Comparison of ENCODE assay signal across 19 cellular contexts in genomic region chr1:55040953-55041494, GRCh38. TPM values are rescaled to one million over a fixed set of nuclear protein-coding genes. Genes with fewer than 3 reads are reported as not detected.
DNase-seq lines count a peak whose midpoint lies in the region; ATAC-seq, FAIRE-seq and TF ChIP-seq lines count a peak whose summit lies in the region.
"Had no signal": no experiment of that assay in that cellular context is flagged by ENCODE, and none has a peak within 500 bp of the region (broad histone marks: within the 10 kb centered on the region; RNA-seq: fewer than 3 reads in every experiment).

No MANE protein-coding gene starts in this region.

- H3K27ac Mint-ChIP-seq in activated CD4-positive, alpha-beta T cell treated with anti-CD3 and anti-CD28 coated beads for 36 hours = no peak overlapping the region

- no peaks in the 10 kb centered on the region for H3K36me3 Mint-ChIP-seq in activated CD4-positive, alpha-beta T cell treated with anti-CD3 and anti-CD28 coated beads for 36 hours (ENCODE audit: low read depth)

- H2AFZ ChIP-seq in H1 (ENCODE audit: low read length) = no peak overlapping the region

- intact Hi-C loops in activated CD4-positive, alpha-beta T cell treated with anti-CD3 and anti-CD28 coated beads for 36 hours (cut with DNase I, micrococcal nuclease) = no loop called here
- intact Hi-C loops in right lobe of liver (cut with DNase I) = no loop called here

- H3K23ac ChIP-seq in H1 (ENCODE audit: insufficient read length) = no peak overlapping the region

- H3K27ac ChIP-seq in H1 (ENCODE audit: low read depth, low read length) = no peak overlapping the region
- peak overlapping the region; percentile 63 to 88 (median 88) for H3K27ac ChIP-seq in right lobe of liver
- H3K27ac ChIP-seq in suprapubic skin = no peak overlapping the region
- H3K27ac ChIP-seq: heart right ventricle had no signal

- H3K27me3 ChIP-seq in H1 (replicated peaks in 1 of 4; ENCODE audit: control insufficient read depth in 3 of 4, extremely low read depth in 1 of 4, insufficient read depth in 3 of 4, low read length in 3 of 4) (peaks cover 9 to 39% (median 37%) of the 10 kb centered on the region in 4 experiments), right lobe of liver (no peaks in the 10 kb centered on the region), suprapubic skin (peaks cover 48% of the 10 kb centered on the region), HAP-1 (ENCODE audit: low read depth) (peaks cover 56% of the 10 kb centered on the region)

- FAIRE-seq in H1 (lab: Jason Lieb, UNC) = no peak
- FAIRE-seq: endothelial cell of umbilical vein had no signal

- peaks cover 6 to 16% of the 10 kb centered on the region in 2 experiments; a peak in 2 of 4 replicates for H3K79me2 ChIP-seq in H1 (ENCODE audit: control insufficient read depth in 1 of 2, insufficient read depth in 2 of 2, low read length in 2 of 2)

- H4K5ac ChIP-seq in H1 (ENCODE audit: insufficient read length, low read depth, low read length) = no peak overlapping the region

- H3K4me3 ChIP-seq in H1 (ENCODE audit: extremely low read depth in 1 of 4, insufficient read depth in 2 of 4, low read depth in 3 of 4, low read length in 4 of 4) = peak overlapping the region in 3 of 4 experiments; percentile 12 to 65 (median 56); a peak in 5 of 8 replicates
- H3K4me3 ChIP-seq in right lobe of liver = peak overlapping the region; percentile 53 to 72 (median 70)
- peak overlapping the region; percentile 45 for H3K4me3 ChIP-seq in suprapubic skin
- H3K4me3 ChIP-seq in HAP-1 = no peak overlapping the region
- H3K4me3 ChIP-seq: heart right ventricle had no signal

- peak overlapping the region; percentile 89 to 99 for H3K4me2 ChIP-seq in H1 (ENCODE audit: insufficient read depth in 1 of 2, low read depth in 2 of 2, low read length in 2 of 2)

- no peaks in the 10 kb centered on the region; the same call in none of the 2 replicates for H3K79me1 ChIP-seq in H1 (ENCODE audit: low read depth, low read length)

- peaks cover 13% of the 10 kb centered on the region; the same call in 1 of the 2 replicates for H3K23me2 ChIP-seq in H1 (ENCODE audit: low read depth, low read length)

- peaks cover 0 to 13% (median 9%) of the 10 kb centered on the region in 4 experiments; a peak in 6 of 7 replicates for H3K4me1 ChIP-seq in H1 (replicated peaks in 1 of 4; ENCODE audit: control insufficient read depth in 3 of 4, insufficient read depth in 4 of 4, low read length in 3 of 4)
- H3K4me1 ChIP-seq in right lobe of liver = peaks cover 0 to 60% (median 24%) of the 10 kb centered on the region in 4 donors
- H3K4me1 ChIP-seq in suprapubic skin = peaks cover 22% of the 10 kb centered on the region
- H3K4me1 ChIP-seq in HAP-1 = no peaks in the 10 kb centered on the region

- H3K18ac ChIP-seq in H1 (ENCODE audit: extremely low read depth, low read length) = no peak overlapping the region

- DNase-seq in activated CD4-positive, alpha-beta T cell treated with anti-CD3 and anti-CD28 coated beads for 36 hours = no peak
- DNase-seq in activated CD4-positive, alpha-beta T cell treated with anti-CD3 and anti-CD28 coated beads for 1 hour = no peak
- DNase-seq in H1 (ENCODE audit: low read depth in 1 of 2, low spot score in 2 of 2) (no peak), right lobe of liver (peak in 1 of 3 donors; percentile 46), suprapubic skin (ENCODE audit: low spot score in 2 of 2) (no peak), GM03348 (ENCODE audit: low spot score) (no peak), HAP-1 (ENCODE audit: low spot score in 2 of 2) (no peak)
- DNase-seq: ACHN; activated CD8-positive, alpha-beta memory T cell treated with anti-CD3 and anti-CD28 coated beads for 24 hours; activated naive CD4-positive, alpha-beta T cell treated with Interleukin-2 at 50 U/mL for 16 hours; central memory CD4-positive, alpha-beta T cell; heart right ventricle; NCI-H2107; occipital lobe had no signal

- H2BK15ac ChIP-seq in H1 (ENCODE audit: low read length) = no peak overlapping the region

- TF ChIP-seq RAD21 in H1 (IDR thresholded peaks at IDR 0.05 in 1 of 2, conservative IDR thresholded peaks at IDR 0.05 in 1 of 2; ENCODE audit: low read depth in 2 of 2, low read length in 2 of 2) = no peak

- WGBS in H1 (ENCODE audit: extremely low coverage in 1 of 2, insufficient coverage in 1 of 2, insufficient read length in 1 of 2, insufficient replicate concordance in 2 of 2, low coverage in 1 of 2, low lambda C conversion rate in 2 of 2, missing lambda C conversion rate in 1 of 2), 2 experiments = 74% methylated on average over 5 of the region's 5 CpGs; no CpG with 5 or more reads in 1 of the 2 experiments
- WGBS in right lobe of liver (ENCODE audit: insufficient coverage, low coverage, low lambda C conversion rate, missing lambda C conversion rate) = no CpG with 5 or more reads among the region's 5 CpGs
- 52% methylated on average over 4 of the region's 5 CpGs for WGBS in suprapubic skin

- H3K9me3 Mint-ChIP-seq in activated CD4-positive, alpha-beta T cell treated with anti-CD3 and anti-CD28 coated beads for 36 hours (ENCODE audit: low read depth) = no peaks in the 10 kb centered on the region

- H3K56ac ChIP-seq in H1 (replicated peaks; ENCODE audit: insufficient read length, low read depth, low read length) = no peak overlapping the region

- H3K4ac ChIP-seq in H1 (replicated peaks; ENCODE audit: insufficient read length, low read depth, low read length) = no peak overlapping the region

- peaks cover 0 to 22% of the 10 kb centered on the region in 2 experiments for H4K20me1 ChIP-seq in H1 (replicated peaks in 1 of 2; ENCODE audit: control insufficient read depth in 1 of 2, insufficient read depth in 2 of 2, low read length in 2 of 2)

- H3K9ac ChIP-seq in H1 (replicated peaks in 1 of 4; ENCODE audit: extremely low read depth in 1 of 4, low read depth in 3 of 4, low read length in 3 of 4) = no peak overlapping the region; a peak in 1 of 7 replicates
- H3K9ac ChIP-seq: SK-N-SH had no signal

- POLR2A ChIA-PET in activated CD4-positive, alpha-beta T cell treated with anti-CD3 and anti-CD28 coated beads for 36 hours (lab: Charles Lee) = no interaction called here
- POLR2A ChIA-PET in H1 (lab: Charles Lee; ENCODE audit: partially characterized antibody) = no interaction called here

- no peak overlapping the region for H2BK5ac ChIP-seq in H1 (ENCODE audit: low read depth, low read length)

- H3K14ac ChIP-seq in H1 (ENCODE audit: insufficient read length) = no peak overlapping the region

- H4K91ac ChIP-seq in H1 (replicated peaks; ENCODE audit: insufficient read length, low read length) = no peak overlapping the region

- H3K27me3 Mint-ChIP-seq in activated CD4-positive, alpha-beta T cell treated with anti-CD3 and anti-CD28 coated beads for 36 hours = peaks cover 46% of the 10 kb centered on the region

- TF ChIP-seq EP300 in H1 (IDR thresholded peaks at IDR 0.05; ENCODE audit: borderline replicate concordance in 1 of 2, low read depth in 2 of 2, low read length in 2 of 2) (no peak), suprapubic skin (IDR thresholded peaks at IDR 0.05) (no peak)

- no peak overlapping the region for H2AK5ac ChIP-seq in H1 (ENCODE audit: low read depth, low read length)

- in situ Hi-C loops in HAP-1 (cut with MboI; ENCODE audit: low sequenced_read_pairs) = no loop called here

- no peak overlapping the region for H4K8ac ChIP-seq in H1 (ENCODE audit: extremely low read depth, insufficient read depth, low read length)

- no peak overlapping the region for H2BK12ac ChIP-seq in H1 (ENCODE audit: low read depth, low read length)

- no peak overlapping the region for H2BK120ac ChIP-seq in H1 (replicated peaks; ENCODE audit: low read depth, low read length)

- no peak overlapping the region for H3K4me3 Mint-ChIP-seq in activated CD4-positive, alpha-beta T cell treated with anti-CD3 and anti-CD28 coated beads for 36 hours

- H2BK20ac ChIP-seq in H1 (ENCODE audit: low read length) = no peak overlapping the region

- H3K36me3 ChIP-seq in H1 (ENCODE audit: control insufficient read depth in 2 of 4, insufficient read depth in 4 of 4, low read length in 3 of 4) (peaks cover 0 to 14% (median 0%) of the 10 kb centered on the region in 4 experiments; a peak in 1 of 8 replicates), right lobe of liver (peaks cover 0 to 29% (median 9%) of the 10 kb centered on the region in 4 donors), suprapubic skin (no peaks in the 10 kb centered on the region), HAP-1 (replicated peaks) (no peaks in the 10 kb centered on the region)
- H3K36me3 ChIP-seq: heart right ventricle had no signal

- CTCF ChIA-PET in activated CD4-positive, alpha-beta T cell treated with anti-CD3 and anti-CD28 coated beads for 36 hours (lab: Charles Lee) = interaction anchor here (0.5 to 0.6 kb wide), 2 partner anchors 101 to 1002 kb away, joined by 3 read pairs; no protein-coding TSS in a partner anchor
- CTCF ChIA-PET in H1 (lab: Charles Lee; ENCODE audit: partially characterized antibody) = interaction anchor here (0.7 to 2.0 kb wide), 10 partner anchors 8 to 240 kb away, joined by 3 to 9 read pairs (median 4); partner anchors contain the start of gene TTC22

- ATAC-seq in activated CD4-positive, alpha-beta T cell treated with anti-CD3 and anti-CD28 coated beads for 36 hours = peak; percentile 30
- ATAC-seq in right lobe of liver (peak in 1 of 4 donors; percentile 7), GM21447 (IDR thresholded peaks at IDR 0.05; ENCODE audit: unreplicated experiment) (no peak)

- TF ChIP-seq CTCF in H1 (IDR thresholded peaks at IDR 0.05; ENCODE audit: control extremely low read depth in 1 of 3, insufficient read depth in 1 of 3, low read depth in 1 of 3, low read length in 3 of 3) = no peak
- TF ChIP-seq CTCF in right lobe of liver (IDR thresholded peaks at IDR 0.05) = no peak
- TF ChIP-seq CTCF in suprapubic skin (IDR thresholded peaks at IDR 0.05) = no peak

- no peaks in the 10 kb centered on the region for H3K9me3 ChIP-seq in H1 (ENCODE audit: insufficient read depth in 2 of 2, low read depth in 1 of 2, low read length in 1 of 2)
- no peaks in the 10 kb centered on the region for H3K9me3 ChIP-seq in right lobe of liver
- no peaks in the 10 kb centered on the region for H3K9me3 ChIP-seq in suprapubic skin
- H3K9me3 ChIP-seq in HAP-1 = no peaks in the 10 kb centered on the region
- H3K9me3 ChIP-seq: heart right ventricle, SK-N-SH had no signal

- no peak for TF ChIP-seq POLR2A in H1 (IDR thresholded peaks at IDR 0.05; ENCODE audit: control extremely low read depth in 1 of 2, low read depth in 2 of 2, low read length in 2 of 2)
- TF ChIP-seq POLR2A in right lobe of liver (IDR thresholded peaks at IDR 0.05) = no peak
- TF ChIP-seq POLR2A in suprapubic skin (IDR thresholded peaks at IDR 0.05) = no peak

- H3K4me1 Mint-ChIP-seq in activated CD4-positive, alpha-beta T cell treated with anti-CD3 and anti-CD28 coated beads for 36 hours = no peaks in the 10 kb centered on the region

RNA-seq across cellular contexts. Expression of gene PCSK9, which starts 1.7 kb away (rescaled TPM):
- not detected for total RNA-seq in activated CD4-positive, alpha-beta T cell treated with anti-CD3 and anti-CD28 coated beads for 36 hours
- 32.3 and 33.8 TPM in 2 replicates for total RNA-seq in H1 (2021; fragmentation: NEBNext Ultra II Directional; extraction: Animal tissue kit (Norgen Biotek cat#: 25700))
- 22.3 and 39.4 TPM in 2 replicates for polyA plus RNA-seq in H1 (2011; rRNA removed)
- 30.1 TPM for polyA plus RNA-seq in H1 (2011; cell fraction: cytosol; rRNA removed)
- polyA plus RNA-seq in H1 (2011; cell fraction: nucleus; rRNA removed) = 56.2 TPM
- 20.6 to 29.9 TPM (median 28.3 TPM) in 4 replicates for polyA plus RNA-seq in H1 (2012, experiment 1 of 2)
- 24.1 TPM for polyA plus RNA-seq in H1 (2012, experiment 2 of 2)
- 65.1 TPM for polyA plus RNA-seq in H1 (2013, experiment 1 of 2)
- polyA plus RNA-seq in H1 (2013, experiment 2 of 2) = 59.8 TPM
- polyA minus RNA-seq in H1 (2011; rRNA and poly(A)+ RNA removed) = 14.4 and 15.8 TPM in 2 replicates
- 22.8 TPM for polyA minus RNA-seq in H1 (2011; cell fraction: cytosol; rRNA and poly(A)+ RNA removed)
- polyA minus RNA-seq in H1 (2011; cell fraction: nucleus; rRNA and poly(A)+ RNA removed) = 18.1 TPM
- total RNA-seq in right lobe of liver (10 to 100 TPM; 16.4 to 41.4 (median 31.3) TPM), suprapubic skin (1 to 10 TPM in 1 of 4 donors, under 1 TPM in 3; 0.24 to 1.5 (median 0.36) TPM)
- total RNA-seq: lung microvascular endothelial cell, MCF 10A had no signal

RNA-seq across cellular contexts. Expression of gene BSND, which starts 42.3 kb away (rescaled TPM):
- not detected for total RNA-seq in activated CD4-positive, alpha-beta T cell treated with anti-CD3 and anti-CD28 coated beads for 36 hours
- 0.40 and 0.43 TPM in 2 replicates for total RNA-seq in H1 (2021; fragmentation: NEBNext Ultra II Directional; extraction: Animal tissue kit (Norgen Biotek cat#: 25700))
- polyA plus RNA-seq in H1 (2011; rRNA removed) = 0.52 and 0.68 TPM in 2 replicates
- polyA plus RNA-seq in H1 (2011; cell fraction: cytosol; rRNA removed) = 0.67 TPM
- 1.0 TPM for polyA plus RNA-seq in H1 (2011; cell fraction: nucleus; rRNA removed)
- 0.37 to 0.74 TPM (median 0.55 TPM) in 4 replicates for polyA plus RNA-seq in H1 (2012, experiment 1 of 2)
- 0.50 TPM for polyA plus RNA-seq in H1 (2012, experiment 2 of 2)
- polyA plus RNA-seq in H1 (2013, experiment 1 of 2) = 0.26 TPM
- polyA plus RNA-seq in H1 (2013, experiment 2 of 2) = 0.26 TPM
- polyA minus RNA-seq in H1 (2011; rRNA and poly(A)+ RNA removed) = 0.39 and 0.54 TPM in 2 replicates
- polyA minus RNA-seq in H1 (2011; cell fraction: cytosol; rRNA and poly(A)+ RNA removed) = not detected
- polyA minus RNA-seq in H1 (2011; cell fraction: nucleus; rRNA and poly(A)+ RNA removed) = 0.70 TPM
- total RNA-seq in right lobe of liver (not detected), suprapubic skin (not detected)
- total RNA-seq: endothelial cell of umbilical vein, heart right ventricle, lung microvascular endothelial cell, MCF 10A, occipital lobe had no signal
- polyA plus RNA-seq: endothelial cell of umbilical vein, heart right ventricle, SK-N-SH had no signal

Comparison
In these comparisons a context has a peak if more than half of its experiments do, and no peak if none do; other contexts are left out.
1. H3K27ac ChIP-seq: peak in right lobe of liver (3 of 3); none in H1 (single experiment) and suprapubic skin (single experiment).
2. RNA of gene PCSK9, which starts 1.7 kb away (total RNA-seq): 16.4 to 41.4 TPM in right lobe of liver and 32.3 to 33.8 TPM in H1; 0.24 to 1.5 TPM in suprapubic skin and not detected in activated CD4-positive, alpha-beta T cell treated with anti-CD3 and anti-CD28 coated beads for 36 hours; every median in the first group is over 4 times any median in the second.